10 cellular contexts compared by ENCODE assay signal in genomic region chr11:129785383-129786111, GRCh38. TPM values are rescaled to one million over a fixed set of nuclear protein-coding genes. Genes with fewer than 3 reads are reported as not detected.
DNase-seq lines count a peak whose midpoint lies in the region; ATAC-seq and TF ChIP-seq lines count a peak whose summit lies in the region.
"Had no signal": no experiment of that assay in that cellular context is flagged by ENCODE, and none has a peak within 500 bp of the region (broad histone marks: within the 10 kb centered on the region; RNA-seq: fewer than 3 reads in every experiment).

No MANE protein-coding gene starts in this region.

- H3K27ac ChIP-seq in C4-2B (no peak overlapping the region), PC-9 (no peak overlapping the region)

- H3K27ac Mint-ChIP-seq in nephron progenitor cell, result no peak overlapping the region
- H3K27ac Mint-ChIP-seq: activated CD4-positive, alpha-beta memory T cell treated with anti-CD3 and anti-CD28 coated beads, Interleukin-2, amount 10 ng/mL, durations not matched to agents 7 days and 5 days had no signal

- DNase-seq in HCEC 1CT (peak; percentile 24), PC-9 (peak in 1 of 2 experiments; percentile 61), iPS-NIHi7 (ENCODE audit: extremely low spot score) (peak; percentile 22), NCI-H187 treated with DMSO at 0.1 percent for 48 hours (lab: John Stamatoyannopoulos, UW) (no peak), nephron progenitor cell (no peak)
- DNase-seq: activated CD4-positive, alpha-beta memory T cell treated with anti-CD3 and anti-CD28 coated beads, Interleukin-2, amount 10 ng/mL, durations not matched to agents 7 days and 5 days; foreskin melanocyte had no signal

- H3K36me3 ChIP-seq in PC-9 (ENCODE audit: low read depth), result no peaks in the 10 kb centered on the region

- H3F3A ChIP-seq in PC-9 (ENCODE audit: insufficient read depth, low read depth), result 0 out of 2 replicates have a peak, but pooled peaks cover 5% of the 10 kb centered on the region

- H3K9me3 Mint-ChIP-seq in nephron progenitor cell, result no peaks in the 10 kb centered on the region
- H3K9me3 Mint-ChIP-seq: activated CD4-positive, alpha-beta memory T cell treated with anti-CD3 and anti-CD28 coated beads, Interleukin-2, amount 10 ng/mL, durations not matched to agents 7 days and 5 days had no signal

- no peaks in the 10 kb centered on the region for H3K27me3 ChIP-seq in PC-9 (ENCODE audit: insufficient read depth, low read depth)

- CTCF ChIA-PET in PC-9 (lab: Charles Lee), result interaction anchor here (0.8 kb wide), 1 partner anchor 81 kb away, joined by 3 read pairs; no protein-coding TSS in a partner anchor

- TF ChIP-seq CTCF in C4-2B (conservative IDR thresholded peaks at IDR 0.05) (peak; percentile 74), PC-9 (conservative IDR thresholded peaks at IDR 0.05) (peak; percentile 73), nephron progenitor cell (IDR thresholded peaks at IDR 0.05) (no peak)

- POLR2A ChIA-PET in PC-9 (lab: Charles Lee; ENCODE audit: unreplicated experiment), result no interaction called here

- H3K9me3 ChIP-seq in PC-9 (ENCODE audit: insufficient read depth, low read depth), result no peaks in the 10 kb centered on the region; the same call in 1 of the 2 replicates

- intact Hi-C loops in PC-9 (cut with micrococcal nuclease; ENCODE audit: unreplicated experiment), result loop anchor here (2.0 to 5.0 kb wide), 4 partner anchors 61 to 347 kb away; no protein-coding TSS in a partner anchor

- H3K27me3 Mint-ChIP-seq in nephron progenitor cell (ENCODE audit: low read depth, poor library complexity), result peaks cover 13% of the 10 kb centered on the region
- H3K27me3 Mint-ChIP-seq: activated CD4-positive, alpha-beta memory T cell treated with anti-CD3 and anti-CD28 coated beads, Interleukin-2, amount 10 ng/mL, durations not matched to agents 7 days and 5 days had no signal

- no peaks in the 10 kb centered on the region for H3K4me1 Mint-ChIP-seq in nephron progenitor cell

- H3K79me2 ChIP-seq in PC-9 (ENCODE audit: low read depth), result no peaks in the 10 kb centered on the region

- no peaks in the 10 kb centered on the region for H4K20me1 ChIP-seq in PC-9 (ENCODE audit: insufficient read depth)

- H3K36me3 Mint-ChIP-seq in nephron progenitor cell (ENCODE audit: low read depth), result no peaks in the 10 kb centered on the region

- H3K4me3 ChIP-seq in PC-9, result no peak overlapping the region

- no peak overlapping the region for H3K4me2 ChIP-seq in PC-9

- H3K4me1 ChIP-seq in PC-9 (replicated peaks; ENCODE audit: insufficient read depth), result peaks cover 18% of the 10 kb centered on the region

- H3K4me3 Mint-ChIP-seq in nephron progenitor cell, result no peak overlapping the region
- H3K4me3 Mint-ChIP-seq: activated CD4-positive, alpha-beta memory T cell treated with anti-CD3 and anti-CD28 coated beads, Interleukin-2, amount 10 ng/mL, durations not matched to agents 7 days and 5 days had no signal

- ATAC-seq in GM18858 (IDR thresholded peaks at IDR 0.05; ENCODE audit: unreplicated experiment) (no peak), GM18870 (IDR thresholded peaks at IDR 0.05; ENCODE audit: unreplicated experiment) (no peak)

- BruUV-seq in PC-9 (replicated peaks; lab: Mats Ljungman, UMichigan), result no TSS peak

- H3K9me2 ChIP-seq in PC-9 (ENCODE audit: insufficient read depth), result no peaks in the 10 kb centered on the region

- H2AFZ ChIP-seq in PC-9, result no peak overlapping the region

RNA-seq across cellular contexts. Expression of gene TMEM45B, which starts 30.1 kb away (rescaled TPM):
- 11.4 and 13.3 TPM in 2 replicates for total RNA-seq in PC-9 (2021)

Comparison
In these comparisons a context has a peak if more than half of its experiments do, and no peak if none do; other contexts are left out.
1. DNase-seq: peak in HCEC 1CT (single experiment) and iPS-NIHi7 (single experiment); none in NCI-H187 treated with DMSO at 0.1 percent for 48 hours (single experiment) and nephron progenitor cell (single experiment).